29 cellular contexts compared by ENCODE assay signal in genomic region chr18:73879328-73879727, GRCh38.
"Had no signal": no experiment of that assay in that cellular context is flagged by ENCODE, and none has a peak within 500 bp of the region (broad histone marks: within the 10 kb centered on the region; RNA-seq: fewer than 3 reads in every experiment).

No MANE protein-coding gene starts in this region.

- H3K36me3 Mint-ChIP-seq: activated naive CD8-positive, alpha-beta T cell had no signal

- H3K27me3 ChIP-seq: Peyer's patch, SJSA1 had no signal

- ATAC-seq: activated CD4-positive, alpha-beta T cell treated with anti-CD3 and anti-CD28 coated beads for 36 hours; activated T-helper 17 cell treated with anti-CD3 and anti-CD28 coated beads, Interleukin-2, amount 50 U/mL, for 72 hours had no signal

- H3K36me3 ChIP-seq: Peyer's patch, SJSA1 had no signal

- FAIRE-seq: bronchial epithelial cell had no signal

- H3K27me3 Mint-ChIP-seq: activated CD4-positive, alpha-beta memory T cell treated with anti-CD3 and anti-CD28 coated beads, Interleukin-2, amount 10 ng/mL, durations not matched to agents 7 days and 5 days; activated CD4-positive, alpha-beta T cell treated with anti-CD3 and anti-CD28 coated beads for 36 hours; activated naive CD8-positive, alpha-beta T cell had no signal

- H3K27ac ChIP-seq: Peyer's patch, RWPE1, SJSA1, VCaP had no signal

- H3K9me3 ChIP-seq: Peyer's patch, SJSA1 had no signal

- DNase-seq: activated CD4-positive, alpha-beta memory T cell treated with anti-CD3 and anti-CD28 coated beads, Interleukin-2, amount 10 ng/mL, durations not matched to agents 7 days and 5 days; activated CD4-positive, alpha-beta T cell treated with anti-CD3 and anti-CD28 coated beads for 36 hours; activated CD4-positive, alpha-beta T cell treated with anti-CD3 and anti-CD28 coated beads, Interleukin-2, amount 50 U/mL, for 1 hour; activated CD4-positive, CD25-positive, alpha-beta regulatory T cell; activated gamma-delta T cell; activated naive CD4-positive, alpha-beta T cell treated with anti-CD3 and anti-CD28 coated beads for 36 hours; activated T-cell treated with anti-CD3 and anti-CD28 coated beads for 4 hours; activated T-cell treated with anti-CD3 and anti-CD28 coated beads, Interleukin-2, amount 50 U/mL, for 48 hours; anterior cingulate cortex; central memory CD4-positive, alpha-beta T cell; Kasumi-1; KBM-7; NCI-H1092 treated with DMSO at 0.1 percent for 48 hours; NCI-H1417 treated with DMSO at 0.1 percent for 48 hours; NCI-H1694 treated with DMSO at 0.1 percent for 48 hours; NCI-H2029 treated with DMSO at 0.1 percent for 48 hours; NCI-H345; NCI-H510A; NCI-H526 treated with DMSO at 0.1 percent for 48 hours; NCI-H82; Peyer's patch; Right ventricle myocardium superior; T-helper 1 cell had no signal

- H3K27ac Mint-ChIP-seq: activated CD4-positive, alpha-beta memory T cell treated with anti-CD3 and anti-CD28 coated beads, Interleukin-2, amount 10 ng/mL, durations not matched to agents 7 days and 5 days; activated CD4-positive, alpha-beta T cell treated with anti-CD3 and anti-CD28 coated beads for 36 hours; activated naive CD4-positive, alpha-beta T cell treated with anti-CD3 and anti-CD28 coated beads for 36 hours; activated naive CD8-positive, alpha-beta T cell; activated T-helper 17 cell treated with anti-CD3 and anti-CD28 coated beads, Interleukin-2, amount 50 U/mL, for 72 hours had no signal

- H3K9me3 Mint-ChIP-seq: activated naive CD4-positive, alpha-beta T cell treated with anti-CD3 and anti-CD28 coated beads for 36 hours; activated T-helper 17 cell treated with anti-CD3 and anti-CD28 coated beads, Interleukin-2, amount 50 U/mL, for 72 hours had no signal

- H3K4me1 Mint-ChIP-seq: activated CD4-positive, alpha-beta memory T cell treated with anti-CD3 and anti-CD28 coated beads, Interleukin-2, amount 10 ng/mL, durations not matched to agents 7 days and 5 days; activated CD4-positive, alpha-beta T cell treated with anti-CD3 and anti-CD28 coated beads for 36 hours; activated T-helper 17 cell treated with anti-CD3 and anti-CD28 coated beads, Interleukin-2, amount 50 U/mL, for 72 hours had no signal

- H3K4me1 ChIP-seq: Peyer's patch had no signal

- H3K4me3 ChIP-seq: Peyer's patch, SJSA1 had no signal

- H3K4me3 Mint-ChIP-seq: activated CD4-positive, alpha-beta memory T cell treated with anti-CD3 and anti-CD28 coated beads, Interleukin-2, amount 10 ng/mL, durations not matched to agents 7 days and 5 days; activated CD4-positive, alpha-beta T cell treated with anti-CD3 and anti-CD28 coated beads for 36 hours; activated naive CD4-positive, alpha-beta T cell treated with anti-CD3 and anti-CD28 coated beads for 36 hours; activated naive CD8-positive, alpha-beta T cell; activated T-helper 17 cell treated with anti-CD3 and anti-CD28 coated beads, Interleukin-2, amount 50 U/mL, for 72 hours had no signal
